Comparison of ENCODE assay signal across 8 cellular contexts in the genomic region with DNA sequence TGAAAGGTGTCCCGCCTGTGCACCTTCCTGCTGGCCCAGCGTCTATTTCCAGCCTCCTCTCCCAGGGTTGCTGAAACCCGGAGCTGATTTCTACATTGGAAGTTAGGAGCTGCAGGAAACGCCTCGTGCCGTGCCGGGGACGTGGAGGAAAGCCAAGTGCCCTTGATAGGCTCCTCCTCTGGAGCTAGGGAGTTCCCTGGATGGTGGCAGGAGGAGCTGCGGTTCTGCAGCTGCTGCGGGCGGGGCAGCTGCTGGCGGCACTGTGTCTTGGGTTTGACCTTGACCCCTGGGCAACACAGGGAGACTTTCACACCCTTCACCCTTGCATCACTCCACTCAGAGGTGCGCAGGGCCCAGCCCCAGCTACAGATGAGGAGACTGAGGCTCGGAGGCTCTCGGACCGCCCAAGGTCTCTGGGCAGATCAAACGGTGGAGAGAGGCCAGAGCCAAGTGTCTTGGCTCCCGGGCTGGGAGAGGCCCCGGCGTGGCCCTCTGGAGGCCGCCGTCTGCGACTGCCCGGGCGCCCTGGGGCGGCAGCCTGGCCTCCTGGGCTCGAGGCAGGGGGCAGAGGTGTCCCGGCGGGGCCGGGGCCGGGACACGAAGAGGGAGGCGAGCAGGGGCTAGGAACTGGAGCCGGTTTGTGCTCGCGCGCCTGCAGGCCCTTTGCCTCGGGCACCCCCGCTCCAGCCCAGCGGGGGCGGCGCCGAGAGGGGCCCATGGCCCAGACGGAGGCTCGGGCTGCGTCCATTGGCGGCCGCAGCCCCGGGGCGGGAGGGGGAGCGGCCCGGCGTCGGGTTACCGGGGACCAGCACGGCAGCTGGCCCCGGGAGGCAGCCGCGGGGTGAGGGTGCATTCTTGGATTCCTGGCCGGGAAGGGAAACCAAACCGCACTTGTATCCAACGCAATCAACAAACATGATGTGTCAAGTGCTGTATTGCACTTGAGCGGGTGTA.
DNase-seq lines count a peak whose midpoint lies in the region; ATAC-seq, FAIRE-seq and TF ChIP-seq lines count a peak whose summit lies in the region.

No MANE protein-coding gene starts in this region.

- peak overlapping the region; percentile 73 for H3K27ac ChIP-seq in SJSA1
- H3K27ac ChIP-seq in esophagus muscularis mucosa (replicated peaks in 1 of 4), result peak overlapping the region; percentile 94 to 96 (median 95)

- H3K36me3 ChIP-seq in SJSA1 (no peaks in the 10 kb centered on the region), esophagus muscularis mucosa (no peaks in the 10 kb centered on the region)

- H3K4me3 ChIP-seq in SJSA1 (peak overlapping the region; percentile 35), esophagus muscularis mucosa (peak overlapping the region; percentile 58 to 61 (median 59))

- intact Hi-C loops in esophagus muscularis mucosa (cut with DNase I), result loop anchor here (5.0 kb wide), 2 partner anchors 87 to 107 kb away; no protein-coding TSS in a partner anchor

- TF ChIP-seq CTCF in GM12873 (IDR thresholded peaks at IDR 0.05; ENCODE audit: insufficient read depth, low read depth, low read length, missing control alignments), result peak; percentile 3
- TF ChIP-seq CTCF in esophagus muscularis mucosa (IDR thresholded peaks at IDR 0.05), result peak in 1 of 3 experiments; percentile 4

- DNase-seq in A172 (ENCODE audit: low spot score) (peak; percentile 95), HuH-7.5 (ENCODE audit: low spot score) (peak; percentile 79), SJSA1 (ENCODE audit: low read depth in 1 of 2, low spot score in 2 of 2) (peak; percentile 79 to 87), esophagus muscularis mucosa (ENCODE audit: extremely low spot score) (peak; percentile 95), mucosa of gallbladder (ENCODE audit: low spot score) (peak; percentile 86), urothelium cell line (ENCODE audit: low spot score) (peak; percentile 96)

- no peak for ATAC-seq in GM19452 (IDR thresholded peaks at IDR 0.05; ENCODE audit: unreplicated experiment)

- H3K4me1 ChIP-seq in SJSA1 (replicated peaks) (peaks cover 34% of the 10 kb centered on the region), esophagus muscularis mucosa (peaks cover 29 to 55% (median 49%) of the 10 kb centered on the region in 4 donors)

- H3K9me3 ChIP-seq in SJSA1 (replicated peaks) (peaks cover 3% of the 10 kb centered on the region; the same call in 1 of the 2 replicates), esophagus muscularis mucosa (no peaks in the 10 kb centered on the region)

- FAIRE-seq in urothelium cell line (lab: Jason Lieb, UNC), result peak; percentile 85

- WGBS in esophagus muscularis mucosa, result 1% methylated on average over 10 of the region's 63 CpGs

- TF ChIP-seq EP300 in esophagus muscularis mucosa (IDR thresholded peaks at IDR 0.05), result no peak

- H3K27me3 ChIP-seq in SJSA1 (replicated peaks), result no peaks in the 10 kb centered on the region
- no peaks in the 10 kb centered on the region for H3K27me3 ChIP-seq in esophagus muscularis mucosa

- no peak for TF ChIP-seq POLR2A in esophagus muscularis mucosa (IDR thresholded peaks at IDR 0.05; ENCODE audit: low read depth)
